ENCODE assay signal across 8 cellular contexts in genomic region chr5:14581891-14582796, GRCh38. TPM values are rescaled to one million over a fixed set of nuclear protein-coding genes. Genes with fewer than 3 reads are reported as not detected.
A peak's percentile ranks its signal among the peaks of the same experiment; 100 is the strongest.
DNase-seq lines count a peak whose midpoint lies in the region; ATAC-seq and TF ChIP-seq lines count a peak whose summit lies in the region.

No MANE protein-coding gene starts in this region.

- peak overlapping the region; percentile 69 for H3K4me3 ChIP-seq in DOHH2 (ENCODE audit: low read length)
- H3K4me3 ChIP-seq in IMR-90 (ENCODE audit: insufficient read depth, low read depth, low read length) = peak overlapping the region; percentile 63
- H3K4me3 ChIP-seq in iPS-18c (ENCODE audit: insufficient read depth, low read depth, low read length) = peak overlapping the region; percentile 89

- dilution Hi-C loops in IMR-90 (cut with HindIII; ENCODE audit: low sequenced_read_pairs, unreplicated experiment) = no loop called here

- H2AFZ ChIP-seq in IMR-90 (replicated peaks; ENCODE audit: low read length, poor library complexity) = peak overlapping the region; percentile 88

- H3K4me3 Mint-ChIP-seq in activated naive CD8-positive, alpha-beta T cell treated with anti-CD3 and anti-CD28 coated beads, Interleukin-2, amount 50 U/mL, for 24 hours = peak overlapping the region; percentile 77

- no peaks in the 10 kb centered on the region for H3K79me1 ChIP-seq in IMR-90 (ENCODE audit: low read depth in 1 of 2, low read length in 2 of 2)

- H2BK20ac ChIP-seq in IMR-90 (ENCODE audit: low read depth, low read length) = no peak overlapping the region

- H2BK15ac ChIP-seq in IMR-90 (ENCODE audit: low read depth, low read length) = no peak overlapping the region

- H3K27ac ChIP-seq in DOHH2 (ENCODE audit: low read depth, low read length) (no peak overlapping the region), IMR-90 (ENCODE audit: insufficient read depth, low read length) (no peak overlapping the region)

- CTCF ChIA-PET in IMR-90 (lab: Yijun Ruan, JAX) = interaction anchor here (0.6 kb wide), 1 partner anchor 472 kb away, joined by 7 read pairs; no protein-coding TSS in a partner anchor

- no peak overlapping the region for H3K18ac ChIP-seq in IMR-90 (ENCODE audit: low read depth, low read length)

- no peak overlapping the region for H3K9ac ChIP-seq in IMR-90 (ENCODE audit: low read depth, low read length)

- H3K4me1 ChIP-seq in DOHH2 (ENCODE audit: control insufficient read depth, low read length) (peaks cover 11% of the 10 kb centered on the region), IMR-90 (ENCODE audit: control insufficient read depth, insufficient read depth, low read length) (no peaks in the 10 kb centered on the region)

- no peak for DNase-seq in IMR-90
- DNase-seq in SW480 (ENCODE audit: low spot score) = peak; percentile 81
- peak; percentile 76 for DNase-seq in activated naive CD8-positive, alpha-beta T cell treated with anti-CD3 and anti-CD28 coated beads, Interleukin-2, amount 50 U/mL, for 24 hours
- peak; percentile 87 for DNase-seq in stimulated activated CD4-positive, alpha-beta T cell treated with anti-CD3 and anti-CD28 coated beads, Interleukin-15, amount 100 ng/mL, for 24 hours
- no peak for DNase-seq in DMS114 treated with DMSO at 0.1 percent for 48 hours (lab: John Stamatoyannopoulos, UW; ENCODE audit: unreplicated experiment)

- no peak overlapping the region for H3K14ac ChIP-seq in IMR-90 (replicated peaks; ENCODE audit: low read depth, low read length)

- no peaks in the 10 kb centered on the region for H3F3A ChIP-seq in DOHH2 (ENCODE audit: control insufficient read depth, insufficient read depth)

- H3K36me3 ChIP-seq in DOHH2 (ENCODE audit: control insufficient read depth, low read length) = no peaks in the 10 kb centered on the region
- H3K36me3 ChIP-seq in IMR-90 (ENCODE audit: control insufficient read depth, insufficient read depth, low read length) = no peaks in the 10 kb centered on the region

- H2BK120ac ChIP-seq in IMR-90 (ENCODE audit: low read depth, low read length) = no peak overlapping the region

- no peaks in the 10 kb centered on the region for H3K79me2 ChIP-seq in DOHH2 (ENCODE audit: control insufficient read depth, low read length)

- peak overlapping the region; percentile 32 for H2AK9ac ChIP-seq in IMR-90 (replicated peaks; ENCODE audit: low read depth, low read length, poor library complexity)

- in situ Hi-C loops in IMR-90 (cut with MboI; ENCODE audit: low sequenced_read_pairs) = no loop called here

- no peaks in the 10 kb centered on the region for H3K9me1 ChIP-seq in IMR-90 (ENCODE audit: insufficient read depth, low read length)

- TF ChIP-seq POLR2A in IMR-90 (IDR thresholded peaks at IDR 0.05; ENCODE audit: low read depth, low read length) = no peak

- no TSS peak for BruUV-seq in IMR-90 (replicated peaks; lab: Mats Ljungman, UMichigan)

- H3K56ac ChIP-seq in IMR-90 (ENCODE audit: extremely low read depth, insufficient read depth, low read length) = no peak overlapping the region

- POLR2A ChIA-PET in IMR-90 (lab: Charles Lee; ENCODE audit: unreplicated experiment) = no interaction called here

- no peak overlapping the region for H4K5ac ChIP-seq in IMR-90 (ENCODE audit: low read depth, low read length)

- TF ChIP-seq RAD21 in IMR-90 (IDR thresholded peaks at IDR 0.05; ENCODE audit: low read length) = no peak

- no peak overlapping the region for H2BK5ac ChIP-seq in IMR-90 (ENCODE audit: low read depth, low read length, poor library complexity, severe bottlenecking)

- peaks cover 43% of the 10 kb centered on the region for H3K4me1 Mint-ChIP-seq in activated naive CD8-positive, alpha-beta T cell treated with anti-CD3 and anti-CD28 coated beads, Interleukin-2, amount 50 U/mL, for 24 hours

- ATAC-seq in GM21529 (IDR thresholded peaks at IDR 0.05; ENCODE audit: unreplicated experiment) (peak; percentile 68), IMR-90 (ENCODE audit: low read depth) (peak; percentile 19; the same call in 1 of the 2 replicates)
- ATAC-seq in activated naive CD8-positive, alpha-beta T cell treated with anti-CD3 and anti-CD28 coated beads, Interleukin-2, amount 50 U/mL, for 24 hours = peak; percentile 81

- H3K27me3 ChIP-seq in DOHH2 (ENCODE audit: control insufficient read depth, low read length) (peaks cover 63% of the 10 kb centered on the region), IMR-90 (ENCODE audit: control insufficient read depth, insufficient read depth, low read length) (peaks cover 69% of the 10 kb centered on the region)

- no peaks in the 10 kb centered on the region for H4K20me1 ChIP-seq in DOHH2 (ENCODE audit: control insufficient read depth, insufficient read depth, low read depth, low read length)
- H4K20me1 ChIP-seq in IMR-90 (ENCODE audit: insufficient read depth, low read length) = no peaks in the 10 kb centered on the region

- peak overlapping the region; percentile 73 for H3K4me2 ChIP-seq in DOHH2 (ENCODE audit: low read length)
- H3K4me2 ChIP-seq in IMR-90 (ENCODE audit: low read depth, low read length) = peak overlapping the region; percentile 44

- H4K91ac ChIP-seq in IMR-90 (ENCODE audit: insufficient read depth, low read depth, low read length) = no peak overlapping the region

- 1% methylated on average over 36 of the region's 86 CpGs; no CpG with 5 or more reads in 1 of the 2 experiments for WGBS in IMR-90 (ENCODE audit: extremely low coverage in 2 of 2, insufficient read length in 1 of 2), 2 experiments

- no peak overlapping the region for H3K23ac ChIP-seq in IMR-90 (ENCODE audit: low read depth, low read length)

- no peaks in the 10 kb centered on the region for H3K9me2 ChIP-seq in DOHH2 (replicated peaks; ENCODE audit: control insufficient read depth, low read length)

- H4K8ac ChIP-seq in IMR-90 (ENCODE audit: low read depth in 2 of 2, low read length in 2 of 2) = no peak overlapping the region

- H3K9me3 ChIP-seq in DOHH2 (ENCODE audit: control insufficient read depth, insufficient read depth, low read length) (no peaks in the 10 kb centered on the region), IMR-90 (ENCODE audit: control insufficient read depth, insufficient read depth, low read length) (peaks cover 6% of the 10 kb centered on the region), iPS-18c (ENCODE audit: control insufficient read depth, insufficient read depth, low read length) (peaks cover 8% of the 10 kb centered on the region)

- H3K9me3 Mint-ChIP-seq in activated naive CD8-positive, alpha-beta T cell treated with anti-CD3 and anti-CD28 coated beads, Interleukin-2, amount 50 U/mL, for 24 hours = no peaks in the 10 kb centered on the region

- no peak for TF ChIP-seq CTCF in DOHH2 (IDR thresholded peaks at IDR 0.05; ENCODE audit: low read depth, low read length, poor library complexity, severe bottlenecking)
- no peak for TF ChIP-seq CTCF in IMR-90 (conservative IDR thresholded peaks at IDR 0.05; ENCODE audit: low read depth, low read length)

- peaks cover 7% of the 10 kb centered on the region for H3K27me3 Mint-ChIP-seq in activated naive CD8-positive, alpha-beta T cell treated with anti-CD3 and anti-CD28 coated beads, Interleukin-2, amount 50 U/mL, for 24 hours

- H3K4ac ChIP-seq in IMR-90 (ENCODE audit: low read depth, low read length) = no peak overlapping the region

- no peak overlapping the region for H2AK5ac ChIP-seq in IMR-90 (ENCODE audit: low read depth, low read length)

- peak overlapping the region; percentile 55 for H3K27ac Mint-ChIP-seq in activated naive CD8-positive, alpha-beta T cell treated with anti-CD3 and anti-CD28 coated beads, Interleukin-2, amount 50 U/mL, for 24 hours

- intact Hi-C loops in IMR-90 (cut with micrococcal nuclease) = no loop called here

- H3K36me3 Mint-ChIP-seq in activated naive CD8-positive, alpha-beta T cell treated with anti-CD3 and anti-CD28 coated beads, Interleukin-2, amount 50 U/mL, for 24 hours (ENCODE audit: low read depth) = no peaks in the 10 kb centered on the region

TF ChIP-seq in IMR-90, 13 proteins besides CTCF, POLR2A, EP300 and RAD21:
- TF ChIP-seq FOS (IDR thresholded peaks at IDR 0.05; ENCODE audit: low read depth, low read length) = no peak
- no peak for TF ChIP-seq MAZ (IDR thresholded peaks at IDR 0.05; ENCODE audit: borderline replicate concordance, low read depth, low read length)
- TF ChIP-seq RCOR1 (IDR thresholded peaks at IDR 0.05; ENCODE audit: insufficient replicate concordance, low read length) = no peak
- TF ChIP-seq BHLHE40 (IDR thresholded peaks at IDR 0.05; ENCODE audit: low read depth, low read length) = no peak
- no peak for TF ChIP-seq MAFK (IDR thresholded peaks at IDR 0.05; ENCODE audit: low read depth, low read length)
- TF ChIP-seq, protein P1, sequence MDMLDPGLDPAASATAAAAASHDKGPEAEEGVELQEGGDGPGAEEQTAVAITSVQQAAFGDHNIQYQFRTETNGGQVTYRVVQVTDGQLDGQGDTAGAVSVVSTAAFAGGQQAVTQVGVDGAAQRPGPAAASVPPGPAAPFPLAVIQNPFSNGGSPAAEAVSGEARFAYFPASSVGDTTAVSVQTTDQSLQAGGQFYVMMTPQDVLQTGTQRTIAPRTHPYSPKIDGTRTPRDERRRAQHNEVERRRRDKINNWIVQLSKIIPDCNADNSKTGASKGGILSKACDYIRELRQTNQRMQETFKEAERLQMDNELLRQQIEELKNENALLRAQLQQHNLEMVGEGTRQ (IDR thresholded peaks at IDR 0.05; ENCODE audit: low read depth, low read length) = no peak
- no peak for TF ChIP-seq CHD1 (IDR thresholded peaks at IDR 0.05; ENCODE audit: low read depth, low read length)
- TF ChIP-seq MXI1 (IDR thresholded peaks at IDR 0.05; ENCODE audit: borderline replicate concordance, low read depth, low read length) = no peak
- no peak for TF ChIP-seq SMC3 (IDR thresholded peaks at IDR 0.05; ENCODE audit: low read depth, low read length)
- no peak for TF ChIP-seq ELK1 (IDR thresholded peaks at IDR 0.05; ENCODE audit: borderline replicate concordance, low read depth, low read length)
- TF ChIP-seq CEBPB (IDR thresholded peaks at IDR 0.05; ENCODE audit: low read depth, low read length) = no peak
- no peak for TF ChIP-seq NFE2L2 (IDR thresholded peaks at IDR 0.05; ENCODE audit: low read depth, low read length)
- TF ChIP-seq RFX5 (IDR thresholded peaks at IDR 0.05; ENCODE audit: low read depth, low read length) = no peak

RNA-seq across cellular contexts. Expression of gene OTULINL, which starts 0.6 kb away (rescaled TPM):
- 0.18 and 0.28 TPM in 2 replicates for total RNA-seq in IMR-90 (2012; rRNA removed)
- polyA plus RNA-seq in IMR-90 (2012; rRNA removed) = 0.06 and 0.09 TPM in 2 replicates
- 0.02 and 0.04 TPM in 2 replicates for polyA plus RNA-seq in IMR-90 (2012; cell fraction: cytosol; rRNA removed)
- polyA plus RNA-seq in IMR-90 (2012; cell fraction: nucleus; rRNA removed; ENCODE audit: low replicate concordance) = 0.01 and 0.10 TPM in 2 replicates

Comparison
In these comparisons a context has a peak if more than half of its experiments do, and no peak if none do; other contexts are left out.
1. ATAC-seq: peak in every context shown above with its lines; median percentile 81 in activated naive CD8-positive, alpha-beta T cell treated with anti-CD3 and anti-CD28 coated beads, Interleukin-2, amount 50 U/mL, for 24 hours; 68 in GM21529; 19 in IMR-90.
2. DNase-seq: peak in SW480 (single experiment), activated naive CD8-positive, alpha-beta T cell treated with anti-CD3 and anti-CD28 coated beads, Interleukin-2, amount 50 U/mL, for 24 hours (single experiment) and stimulated activated CD4-positive, alpha-beta T cell treated with anti-CD3 and anti-CD28 coated beads, Interleukin-15, amount 100 ng/mL, for 24 hours (single experiment); none in IMR-90 (single experiment) and DMS114 treated with DMSO at 0.1 percent for 48 hours (single experiment).
3. Peak in every context shown above with its lines, with median percentiles within 50 percentile points of each other: H3K4me3 ChIP-seq.